Comparison of ENCODE assay signal across 8 cellular contexts in genomic region chr10:104268691-104269645, GRCh38.
A peak's percentile ranks its signal among the peaks of the same experiment; 100 is the strongest.
DNase-seq lines count a peak whose midpoint lies in the region; ATAC-seq and TF ChIP-seq lines count a peak whose summit lies in the region.

TSS of gene GSTO2 (plus strand) at chr10:104269184. CDS start at chr10:104274916, 5,732 bp downstream.

- ATAC-seq in GM18498 (IDR thresholded peaks at IDR 0.05; ENCODE audit: unreplicated experiment) (peak; percentile 99), HG02885 (IDR thresholded peaks at IDR 0.05; ENCODE audit: poor library complexity, unreplicated experiment) (peak; percentile 99)

- DNase-seq in NCI-H187 treated with DMSO at 0.1 percent for 48 hours (lab: John Stamatoyannopoulos, UW), result peak; percentile 77
- DNase-seq in T-helper 22 cell (ENCODE audit: low read depth), result peak; percentile 99
- peak; percentile 100 for DNase-seq in astrocyte of the spinal cord (ENCODE audit: low read depth, low spot score)
- peak; percentile 98 for DNase-seq in hippocampal formation (lab: John Stamatoyannopoulos, UW)
- peak; percentile 97 for DNase-seq in retina
- no peak for DNase-seq in COLO829 (ENCODE audit: low spot score)

- peak within 1 kb of the TSS; percentile 84 for H3K4me3 ChIP-seq in astrocyte of the spinal cord (ENCODE audit: low read depth, low read length)

- in situ Hi-C loops in astrocyte of the spinal cord (cut with HindIII; ENCODE audit: low sequenced_read_pairs), result no loop called here

- TF ChIP-seq CTCF in astrocyte of the spinal cord (IDR thresholded peaks at IDR 0.05; ENCODE audit: low read depth, low read length), result no peak
